15 cellular contexts compared by ENCODE assay signal in genomic region chr17:75074532-75074931, GRCh38.
"Had no signal": no experiment of that assay in that cellular context is flagged by ENCODE, and none has a peak within 500 bp of the region (broad histone marks: within the 10 kb centered on the region; RNA-seq: fewer than 3 reads in every experiment).

No MANE protein-coding gene starts in this region.

- H3K36me3 ChIP-seq: vagina had no signal

- H3K27ac ChIP-seq: vagina had no signal

- H3K4me3 ChIP-seq: dorsolateral prefrontal cortex, mucosa of descending colon, vagina had no signal

- H3K27me3 Mint-ChIP-seq: activated T-helper 17 cell treated with anti-CD3 and anti-CD28 coated beads, Interleukin-2, amount 50 U/mL, for 72 hours; brain; memory B cell; naive thymus-derived CD4-positive, alpha-beta T cell had no signal

- H3K9me3 Mint-ChIP-seq: activated T-helper 17 cell treated with anti-CD3 and anti-CD28 coated beads, Interleukin-2, amount 50 U/mL, for 72 hours; brain; memory B cell; naive thymus-derived CD4-positive, alpha-beta T cell; T-helper 1 cell treated with Interleukin-12 subunit alpha and Interleukin-12 subunit beta and Interleukin-4 antibody, amounts not matched to agents 30 μg/mL and 1 μg/mL, for 36 hours had no signal

- H3K9me3 ChIP-seq: mucosa of descending colon, vagina had no signal

- H3K27ac Mint-ChIP-seq: activated T-helper 17 cell treated with anti-CD3 and anti-CD28 coated beads, Interleukin-2, amount 50 U/mL, for 72 hours; memory B cell; naive thymus-derived CD4-positive, alpha-beta T cell; T-helper 1 cell treated with Interleukin-12 subunit alpha and Interleukin-12 subunit beta and Interleukin-4 antibody, amounts not matched to agents 30 μg/mL and 1 μg/mL, for 36 hours had no signal

- ATAC-seq: activated T-helper 17 cell treated with anti-CD3 and anti-CD28 coated beads, Interleukin-2, amount 50 U/mL, for 72 hours; naive thymus-derived CD4-positive, alpha-beta T cell; stimulated activated naive CD8-positive, alpha-beta T cell treated with anti-CD3 and anti-CD28 coated beads, Interleukin-15, Interleukin-2, amounts not matched to agents 100 U/mL and 50 U/mL, for 24 hours had no signal

- H3K4me3 Mint-ChIP-seq: activated T-helper 17 cell treated with anti-CD3 and anti-CD28 coated beads, Interleukin-2, amount 50 U/mL, for 72 hours; brain; memory B cell; naive thymus-derived CD4-positive, alpha-beta T cell; T-helper 1 cell treated with Interleukin-12 subunit alpha and Interleukin-12 subunit beta and Interleukin-4 antibody, amounts not matched to agents 30 μg/mL and 1 μg/mL, for 36 hours had no signal

- FAIRE-seq: colon had no signal

- H3K36me3 Mint-ChIP-seq: brain; memory B cell; naive thymus-derived CD4-positive, alpha-beta T cell had no signal

- H3K27me3 ChIP-seq: dorsolateral prefrontal cortex, vagina had no signal

- DNase-seq: activated CD4-positive, alpha-beta T cell treated with anti-CD3 and anti-CD28 coated beads, Interleukin-2, amount 50 U/mL, for 4 hours; activated naive CD4-positive, alpha-beta T cell treated with Interleukin-2 at 50 U/mL for 16 hours; dorsolateral prefrontal cortex; naive thymus-derived CD4-positive, alpha-beta T cell; stimulated activated CD4-positive, alpha-beta T cell treated with anti-CD3 and anti-CD28 coated beads, Interleukin-2, amount 100 ng/mL, for 24 hours; stimulated activated naive CD8-positive, alpha-beta T cell treated with anti-CD3 and anti-CD28 coated beads, Interleukin-15, Interleukin-2, amounts not matched to agents 100 U/mL and 50 U/mL, for 24 hours; substantia nigra; trophoblast cell had no signal

- H3K4me1 Mint-ChIP-seq: activated T-helper 17 cell treated with anti-CD3 and anti-CD28 coated beads, Interleukin-2, amount 50 U/mL, for 72 hours had no signal
